Comparison of ENCODE assay signal across 9 cellular contexts in the genomic region with DNA sequence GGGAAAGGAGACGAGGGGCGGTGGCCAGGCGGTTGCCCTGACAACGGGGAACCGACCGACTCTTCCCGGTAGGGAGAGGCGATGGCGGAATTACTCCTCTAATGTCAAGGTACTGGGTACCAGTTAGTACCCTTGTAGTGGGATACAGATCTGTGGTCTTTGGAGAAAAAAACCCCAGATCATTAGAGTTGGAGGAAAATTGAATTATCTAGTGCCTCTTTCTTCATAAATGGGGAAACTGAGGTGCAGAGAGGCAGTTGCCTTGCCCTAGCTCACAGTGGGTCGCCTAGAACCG. TPM values are rescaled to one million over a fixed set of nuclear protein-coding genes. Genes with fewer than 3 reads are reported as not detected.
DNase-seq lines count a peak whose midpoint lies in the region; ATAC-seq lines count a peak whose summit lies in the region.
"Had no signal": no experiment of that assay in that cellular context is flagged by ENCODE, and none has a peak within 500 bp of the region (broad histone marks: within the 10 kb centered on the region; RNA-seq: fewer than 3 reads in every experiment).

No MANE protein-coding gene starts in this region.

- H3K9me3 Mint-ChIP-seq in activated naive CD4-positive, alpha-beta T cell treated with anti-CD3 and anti-CD28 coated beads, Interleukin-2, amount 50 U/mL, for 24 hours: no peaks in the 10 kb centered on the region

- WGBS in mesendoderm (ENCODE audit: extremely low coverage, insufficient coverage, low lambda C conversion rate): no CpG with 5 or more reads among the region's 11 CpGs
- WGBS in urinary bladder: under 1% methylated on average over 11 of the region's 11 CpGs

- peak overlapping the region; percentile 91 for H3K4me2 ChIP-seq in mesendoderm (ENCODE audit: low read length)

- H3K9ac ChIP-seq in mesendoderm (ENCODE audit: low read length): peak overlapping the region; percentile 60

- peaks cover 3% of the 10 kb centered on the region for H3K36me3 Mint-ChIP-seq in activated naive CD4-positive, alpha-beta T cell treated with anti-CD3 and anti-CD28 coated beads, Interleukin-2, amount 50 U/mL, for 24 hours

- H3K4ac ChIP-seq in mesendoderm (ENCODE audit: low read depth, low read length): no peak overlapping the region

- no peak overlapping the region for H2BK120ac ChIP-seq in mesendoderm (ENCODE audit: low read depth, low read length)

- H3K27ac Mint-ChIP-seq in activated naive CD4-positive, alpha-beta T cell treated with anti-CD3 and anti-CD28 coated beads, Interleukin-2, amount 50 U/mL, for 24 hours: peak overlapping the region; percentile 100

- H3K36me3 ChIP-seq in mesendoderm (ENCODE audit: control insufficient read depth, insufficient read depth, low read length) (no peaks in the 10 kb centered on the region), urinary bladder (ENCODE audit: insufficient read depth) (no peaks in the 10 kb centered on the region)

- H3K27ac ChIP-seq in caudate nucleus (ENCODE audit: low read depth, low read length) (peak overlapping the region; percentile 98), mesendoderm (ENCODE audit: low read depth, low read length) (peak overlapping the region; percentile 74), urinary bladder (ENCODE audit: low read depth) (peak overlapping the region; percentile 89)

- no peaks in the 10 kb centered on the region for H3K27me3 Mint-ChIP-seq in activated naive CD4-positive, alpha-beta T cell treated with anti-CD3 and anti-CD28 coated beads, Interleukin-2, amount 50 U/mL, for 24 hours

- H4K8ac ChIP-seq in mesendoderm (ENCODE audit: low read depth, low read length): no peak overlapping the region

- no peak for DNase-seq in activated naive CD4-positive, alpha-beta T cell treated with anti-CD3 and anti-CD28 coated beads, Interleukin-2, amount 50 U/mL, for 16 hours
- DNase-seq in caudate nucleus (lab: John Stamatoyannopoulos, UW) (peak in 1 of 61 donors; percentile 49), mesendoderm (no peak), medulla oblongata (ENCODE audit: extremely low spot score) (no peak), NCI-H1417 (lab: John Stamatoyannopoulos, UW) (no peak)

- H3K18ac ChIP-seq in mesendoderm (ENCODE audit: low read length): no peak overlapping the region

- H3K4me3 ChIP-seq in mesendoderm (ENCODE audit: low read length) (peak overlapping the region; percentile 55), urinary bladder (ENCODE audit: low read depth, low read length) (peak overlapping the region; percentile 66)

- no peak overlapping the region for H4K5ac ChIP-seq in mesendoderm (ENCODE audit: low read length)

- no peaks in the 10 kb centered on the region for H3K27me3 ChIP-seq in mesendoderm (ENCODE audit: insufficient read depth, low read length, poor library complexity)

- H3K4me3 Mint-ChIP-seq in activated naive CD4-positive, alpha-beta T cell treated with anti-CD3 and anti-CD28 coated beads, Interleukin-2, amount 50 U/mL, for 24 hours: peak overlapping the region; percentile 100

- H3K4me1 ChIP-seq in mesendoderm (ENCODE audit: control insufficient read depth, low read depth, low read length): peaks cover 7% of the 10 kb centered on the region
- H3K4me1 ChIP-seq in urinary bladder (ENCODE audit: insufficient read depth): no peaks in the 10 kb centered on the region

- H3K56ac ChIP-seq in mesendoderm (ENCODE audit: low read length): peak overlapping the region; percentile 79

- no peak overlapping the region for H2BK15ac ChIP-seq in mesendoderm (replicated peaks; ENCODE audit: low read depth)

- ATAC-seq in GM18520 (IDR thresholded peaks at IDR 0.05; ENCODE audit: unreplicated experiment): no peak

- H3K79me2 ChIP-seq in mesendoderm (ENCODE audit: control insufficient read depth, insufficient read depth, low read length): peaks cover 11% of the 10 kb centered on the region

- peaks cover 39% of the 10 kb centered on the region for H3K4me1 Mint-ChIP-seq in activated naive CD4-positive, alpha-beta T cell treated with anti-CD3 and anti-CD28 coated beads, Interleukin-2, amount 50 U/mL, for 24 hours

- peak overlapping the region; percentile 28 for H2AK5ac ChIP-seq in mesendoderm (ENCODE audit: low read length)

- no peak overlapping the region for H2BK5ac ChIP-seq in mesendoderm (ENCODE audit: low read length)

- peaks cover 14% of the 10 kb centered on the region for H3K79me1 ChIP-seq in mesendoderm (ENCODE audit: low read length)

- H3K23ac ChIP-seq in mesendoderm (ENCODE audit: low read length): no peak overlapping the region

RNA-seq across cellular contexts. Expression of a gene that starts 0.5 kb away (rescaled TPM):
- 48.7 TPM for polyA plus RNA-seq in mesendoderm (2013, experiment 1 of 2)
- 49.2 TPM for polyA plus RNA-seq in mesendoderm (2013, experiment 2 of 2)
- total RNA-seq in urinary bladder: 39.2 TPM
- 90.4 TPM for polyA plus RNA-seq in urinary bladder

RNA-seq across cellular contexts. Expression of a gene that starts 27.7 kb away (rescaled TPM):
- 0.04 TPM for polyA plus RNA-seq in mesendoderm (2013, experiment 1 of 2)
- 0.04 TPM for polyA plus RNA-seq in mesendoderm (2013, experiment 2 of 2)
- total RNA-seq in urinary bladder: 0.21 TPM
- 0.09 TPM for polyA plus RNA-seq in urinary bladder
- total RNA-seq: Daoy had no signal

RNA-seq across cellular contexts. Expression of a gene that starts 58.6 kb away (rescaled TPM):
- 3.3 TPM for polyA plus RNA-seq in mesendoderm (2013, experiment 1 of 2)
- 3.5 TPM for polyA plus RNA-seq in mesendoderm (2013, experiment 2 of 2)
- 217 TPM for total RNA-seq in urinary bladder
- polyA plus RNA-seq in urinary bladder: 166 TPM
